In genomic region chr7:27166475-27167169, GRCh38 we compare ENCODE assay signal across 11 cellular contexts. TPM values are rescaled to one million over a fixed set of nuclear protein-coding genes. Genes with fewer than 3 reads are reported as not detected.
DNase-seq lines count a peak whose midpoint lies in the region; ATAC-seq and TF ChIP-seq lines count a peak whose summit lies in the region.
"Had no signal": no experiment of that assay in that cellular context is flagged by ENCODE, and none has a peak within 500 bp of the region (broad histone marks: within the 10 kb centered on the region; RNA-seq: fewer than 3 reads in every experiment).

No MANE protein-coding gene starts in this region.

- 16 to 24% methylated on average over 35 to 38 of the region's 41 CpGs for WGBS in lower leg skin, 2 donors

- no peaks in the 10 kb centered on the region for H3K9me3 ChIP-seq in thoracic aorta
- H3K9me3 ChIP-seq in effector memory CD4-positive, alpha-beta T cell (ENCODE audit: control insufficient read depth, low read length): no peaks in the 10 kb centered on the region

- POLR2A ChIA-PET in activated CD4-positive, alpha-beta memory T cell treated with anti-CD3 and anti-CD28 coated beads, Interleukin-2, amount 10 ng/mL, durations not matched to agents 7 days and 5 days (lab: Charles Lee): interaction anchor here (1.0 kb wide), 1 partner anchor 13 kb away, joined by 3 read pairs; no protein-coding TSS in a partner anchor

- H3K9me3 Mint-ChIP-seq in activated CD4-positive, alpha-beta memory T cell treated with anti-CD3 and anti-CD28 coated beads, Interleukin-2, amount 10 ng/mL, durations not matched to agents 7 days and 5 days: no peaks in the 10 kb centered on the region

- CTCF ChIA-PET in activated CD4-positive, alpha-beta memory T cell treated with anti-CD3 and anti-CD28 coated beads, Interleukin-2, amount 10 ng/mL, durations not matched to agents 7 days and 5 days (lab: Charles Lee): interaction anchor here (1.0 to 1.5 kb wide), 2 partner anchors 17 to 1312 kb away, joined by 3 read pairs; no protein-coding TSS in a partner anchor

- peaks cover 7 to 17% of the 10 kb centered on the region in 2 donors for H3K4me1 ChIP-seq in thoracic aorta (ENCODE audit: control insufficient read depth in 1 of 2, low read depth in 2 of 2)
- H3K4me1 ChIP-seq in effector memory CD4-positive, alpha-beta T cell (ENCODE audit: control insufficient read depth, insufficient read depth, low read length, poor library complexity, severe bottlenecking): peaks cover 36% of the 10 kb centered on the region

- no peaks in the 10 kb centered on the region for H3K36me3 Mint-ChIP-seq in activated CD4-positive, alpha-beta memory T cell treated with anti-CD3 and anti-CD28 coated beads, Interleukin-2, amount 10 ng/mL, durations not matched to agents 7 days and 5 days (ENCODE audit: low read depth)

- no peaks in the 10 kb centered on the region for H3K36me3 ChIP-seq in thoracic aorta
- H3K36me3 ChIP-seq in effector memory CD4-positive, alpha-beta T cell (ENCODE audit: control insufficient read depth, insufficient read depth, low read length): no peaks in the 10 kb centered on the region

- H3K27ac ChIP-seq in thoracic aorta: peak overlapping the region in 1 of 2 donors; percentile 11
- no peak overlapping the region for H3K27ac ChIP-seq in effector memory CD4-positive, alpha-beta T cell (ENCODE audit: insufficient read depth, low read length, poor library complexity, severe bottlenecking)

- peaks cover 10% of the 10 kb centered on the region for H3K4me1 Mint-ChIP-seq in activated CD4-positive, alpha-beta memory T cell treated with anti-CD3 and anti-CD28 coated beads, Interleukin-2, amount 10 ng/mL, durations not matched to agents 7 days and 5 days

- H3K27me3 Mint-ChIP-seq in activated CD4-positive, alpha-beta memory T cell treated with anti-CD3 and anti-CD28 coated beads, Interleukin-2, amount 10 ng/mL, durations not matched to agents 7 days and 5 days: peaks cover 84% of the 10 kb centered on the region

- peak; percentile 64 for DNase-seq in activated CD8-positive, alpha-beta memory T cell treated with anti-CD3 and anti-CD28 coated beads, Interleukin-2, amount 50 U/mL, for 48 hours
- DNase-seq in activated CD8-positive, alpha-beta memory T cell treated with anti-CD3 and anti-CD28 coated beads for 24 hours: no peak
- DNase-seq in activated CD4-positive, alpha-beta memory T cell treated with anti-CD3 and anti-CD28 coated beads, Interleukin-2, amount 10 ng/mL, durations not matched to agents 7 days and 5 days: no peak
- DNase-seq in lower leg skin (ENCODE audit: low spot score in 2 of 2) (no peak), thoracic aorta (ENCODE audit: low spot score) (no peak)
- no peak for DNase-seq in effector CD4-positive, alpha-beta T cell
- DNase-seq in effector memory CD4-positive, alpha-beta T cell: no peak
- no peak for DNase-seq in stimulated activated naive CD4-positive, alpha-beta T cell (lab: John Stamatoyannopoulos, UW)
- DNase-seq: caudate nucleus, NCI-H187 treated with DMSO at 0.1 percent for 48 hours had no signal

- TF ChIP-seq CTCF in lower leg skin (IDR thresholded peaks at IDR 0.05) (no peak), thoracic aorta (IDR thresholded peaks at IDR 0.05) (no peak)

- TF ChIP-seq POLR2A in lower leg skin (IDR thresholded peaks at IDR 0.05): no peak

- intact Hi-C loops in lower leg skin (cut with DNase I; ENCODE audit: low total_unique reads): loop anchor here (5.0 to 10.0 kb wide), 2 partner anchors 962 to 1309 kb away; partner anchors contain the start of genes CBX3 and HNRNPA2B1

- H3K4me3 Mint-ChIP-seq in activated CD4-positive, alpha-beta memory T cell treated with anti-CD3 and anti-CD28 coated beads, Interleukin-2, amount 10 ng/mL, durations not matched to agents 7 days and 5 days: no peak overlapping the region

- peak overlapping the region; percentile 67 for H3K27ac Mint-ChIP-seq in activated CD4-positive, alpha-beta memory T cell treated with anti-CD3 and anti-CD28 coated beads, Interleukin-2, amount 10 ng/mL, durations not matched to agents 7 days and 5 days

- peak overlapping the region; percentile 28 for H3K4me3 ChIP-seq in lower leg skin (ENCODE audit: low read depth, poor library complexity, severe bottlenecking)
- peak overlapping the region; percentile 62 for H3K4me3 ChIP-seq in thoracic aorta
- no peak overlapping the region for H3K4me3 ChIP-seq in effector memory CD4-positive, alpha-beta T cell (ENCODE audit: insufficient read depth, low read depth, low read length, poor library complexity, severe bottlenecking)

- peaks cover 9% of the 10 kb centered on the region for H3K27me3 ChIP-seq in thoracic aorta (replicated peaks; ENCODE audit: insufficient read depth)
- peaks cover 93% of the 10 kb centered on the region for H3K27me3 ChIP-seq in effector memory CD4-positive, alpha-beta T cell (replicated peaks; ENCODE audit: control insufficient read depth, insufficient read depth, low read length, poor library complexity, severe bottlenecking)

- no peak for ATAC-seq in thoracic aorta (ENCODE audit: insufficient number of reproducible peaks, low FRiP score, low read depth)

RNA-seq across cellular contexts. Expression of gene HOXA9, which starts 1.3 kb away (rescaled TPM):
- not detected for total RNA-seq in activated CD4-positive, alpha-beta memory T cell treated with anti-CD3 and anti-CD28 coated beads, Interleukin-2, amount 10 ng/mL, durations not matched to agents 7 days and 5 days
- 10 to 100 TPM; 43.1 to 50.1 (median 46.9) TPM for total RNA-seq in lower leg skin
- total RNA-seq in thoracic aorta: not detected

RNA-seq across cellular contexts. Expression of gene HOXA10, which starts 7.5 kb away (rescaled TPM):
- not detected for total RNA-seq in activated CD4-positive, alpha-beta memory T cell treated with anti-CD3 and anti-CD28 coated beads, Interleukin-2, amount 10 ng/mL, durations not matched to agents 7 days and 5 days
- total RNA-seq in lower leg skin (10 to 100 TPM in 1 of 4 donors, 1 to 10 TPM in 3; 4.9 to 11.2 (median 6.7) TPM), thoracic aorta (under 1 TPM in 1 of 2 donors, not detected in 1; 0.81 TPM)

RNA-seq across cellular contexts. Expression of gene HOXA7, which starts 10.1 kb away (rescaled TPM):
- total RNA-seq in activated CD4-positive, alpha-beta memory T cell treated with anti-CD3 and anti-CD28 coated beads, Interleukin-2, amount 10 ng/mL, durations not matched to agents 7 days and 5 days: not detected
- 10 to 100 TPM; 10.0 to 26.1 (median 18.1) TPM for total RNA-seq in lower leg skin
- total RNA-seq in thoracic aorta: under 1 TPM; 0.28 to 0.54 TPM

RNA-seq across cellular contexts. Expression of gene HOXA3, which starts 14.2 kb away (rescaled TPM):
- not detected for total RNA-seq in activated CD4-positive, alpha-beta memory T cell treated with anti-CD3 and anti-CD28 coated beads, Interleukin-2, amount 10 ng/mL, durations not matched to agents 7 days and 5 days
- total RNA-seq in lower leg skin (10 to 100 TPM in 2 of 4 donors, 1 to 10 TPM in 2; 4.9 to 20.2 (median 13.2) TPM), thoracic aorta (10 to 100 TPM in 1 of 2 donors, 1 to 10 TPM in 1; 6.5 to 29.3 TPM)

RNA-seq across cellular contexts. Expression of gene HOXA11, which starts 18.4 kb away (rescaled TPM):
- not detected for total RNA-seq in activated CD4-positive, alpha-beta memory T cell treated with anti-CD3 and anti-CD28 coated beads, Interleukin-2, amount 10 ng/mL, durations not matched to agents 7 days and 5 days
- total RNA-seq in lower leg skin (1 to 10 TPM in 2 of 4 donors, under 1 TPM in 1, not detected in 1; 0.27 to 1.4 (median 1.0) TPM), thoracic aorta (1 to 10 TPM in 1 of 2 donors, under 1 TPM in 1; 0.28 to 3.7 TPM)
- total RNA-seq: lung had no signal

Comparison
In these comparisons a context has a peak if more than half of its experiments do, and no peak if none do; other contexts are left out.
1. RNA of gene HOXA9, which starts 1.3 kb away (total RNA-seq): 43.1 to 50.1 TPM in lower leg skin; not detected in activated CD4-positive, alpha-beta memory T cell treated with anti-CD3 and anti-CD28 coated beads, Interleukin-2, amount 10 ng/mL, durations not matched to agents 7 days and 5 days and not detected in thoracic aorta; every median in the first group is over 10 times any median in the second.
2. RNA of gene HOXA7, which starts 10.1 kb away (total RNA-seq): 10.0 to 26.1 TPM in lower leg skin; 0.28 to 0.54 TPM in thoracic aorta and not detected in activated CD4-positive, alpha-beta memory T cell treated with anti-CD3 and anti-CD28 coated beads, Interleukin-2, amount 10 ng/mL, durations not matched to agents 7 days and 5 days; every median in the first group is over 4 times any median in the second.